Comparison of ENCODE assay signal across 8 cellular contexts in the genomic region with DNA sequence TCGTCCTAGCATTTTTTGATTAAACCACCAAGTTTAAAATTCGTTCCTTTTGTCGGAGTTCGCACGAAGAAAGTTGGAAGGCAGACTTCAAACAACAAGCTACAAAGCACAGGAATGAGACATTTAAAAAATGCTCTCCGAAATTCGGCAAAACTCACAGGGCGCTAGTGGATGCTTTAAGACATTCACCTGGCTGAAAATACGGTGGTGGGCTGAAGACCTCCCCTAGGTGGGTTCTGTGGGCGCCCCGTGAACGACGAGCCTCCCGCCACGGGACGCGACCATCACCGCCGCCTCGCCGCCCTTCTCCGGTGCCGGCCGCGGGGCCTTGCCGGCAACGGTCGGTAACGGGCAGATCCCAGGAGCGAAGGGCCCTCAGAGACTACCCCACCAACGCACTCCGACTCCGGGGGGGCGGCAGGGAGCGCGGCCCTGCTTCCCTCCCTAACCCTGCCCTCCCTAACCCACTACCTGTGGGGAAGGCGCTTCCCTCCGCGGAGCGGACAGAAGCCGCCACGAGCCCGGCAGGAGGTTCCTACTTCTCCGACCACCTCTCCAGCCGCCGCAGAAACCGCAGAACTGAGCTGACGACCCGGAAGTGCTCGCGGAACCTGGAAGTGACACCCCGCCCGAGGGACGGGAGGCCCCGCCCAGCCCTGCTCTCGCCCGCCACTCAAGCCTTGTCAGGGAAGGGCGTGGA. TPM values are rescaled to one million over a fixed set of nuclear protein-coding genes. Genes with fewer than 3 reads are reported as not detected.
DNase-seq lines count a peak whose midpoint lies in the region; ATAC-seq and TF ChIP-seq lines count a peak whose summit lies in the region.

A gene with protein sequence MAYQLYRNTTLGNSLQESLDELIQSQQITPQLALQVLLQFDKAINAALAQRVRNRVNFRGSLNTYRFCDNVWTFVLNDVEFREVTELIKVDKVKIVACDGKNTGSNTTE (minus strand): TSS at position 581 of the 700 bp plus-strand sequence. CDS start 5,238 bp downstream, outside the sequence.

- no peaks in the 10 kb centered on the region for H3K27me3 ChIP-seq in Caco-2 (replicated peaks; ENCODE audit: control insufficient read depth, insufficient read depth, low read length)
- no peaks in the 10 kb centered on the region for H3K27me3 ChIP-seq in HUES48 (ENCODE audit: control insufficient read depth, insufficient read depth, low read length)
- no peaks in the 10 kb centered on the region for H3K27me3 ChIP-seq in NT2/D1 (ENCODE audit: insufficient read depth, insufficient read length)
- H3K27me3 ChIP-seq in endocrine pancreas (ENCODE audit: control insufficient read depth, insufficient read depth, low read length): no peaks in the 10 kb centered on the region

- no peak within 1 kb of the TSS for H3K27ac Mint-ChIP-seq in Caco-2 (ENCODE audit: unreplicated experiment)
- peak within 1 kb of the TSS; percentile 88 for H3K27ac Mint-ChIP-seq in activated CD8-positive, alpha-beta memory T cell treated with anti-CD3 and anti-CD28 coated beads, Interleukin-2, amount 10 ng/mL, durations not matched to agents 7 days and 5 days
- peak within 1 kb of the TSS; percentile 87 for H3K27ac Mint-ChIP-seq in memory B cell

- H3K36me3 ChIP-seq in Caco-2 (ENCODE audit: control insufficient read depth, insufficient read depth, low read length) (peaks cover 2% of the 10 kb centered on the region; the same call in 1 of the 2 replicates), HUES48 (ENCODE audit: control insufficient read depth, insufficient read depth, low read length) (peaks cover 36% of the 10 kb centered on the region), NT2/D1 (ENCODE audit: insufficient read depth, insufficient read length, low read length) (peaks cover 49% of the 10 kb centered on the region), endocrine pancreas (ENCODE audit: control insufficient read depth, insufficient read depth, low read length) (no peaks in the 10 kb centered on the region)

- H3K9me3 ChIP-seq in Caco-2: peaks cover 3% of the 10 kb centered on the region
- no peaks in the 10 kb centered on the region for H3K9me3 ChIP-seq in HUES48 (ENCODE audit: control insufficient read depth, insufficient read depth, low read length)
- H3K9me3 ChIP-seq in NT2/D1 (ENCODE audit: insufficient read depth, low read length): no peaks in the 10 kb centered on the region; the same call in 1 of the 2 replicates
- H3K9me3 ChIP-seq in endocrine pancreas (ENCODE audit: control insufficient read depth, low read length): no peaks in the 10 kb centered on the region

- no peak for TF ChIP-seq CTCF in Caco-2 (IDR thresholded peaks at IDR 0.05; ENCODE audit: insufficient read depth in 1 of 2, low read depth in 1 of 2, low read length in 1 of 2, severe bottlenecking in 1 of 2, unreplicated experiment in 1 of 2)

- peaks cover 8% of the 10 kb centered on the region for H3K4me1 Mint-ChIP-seq in Caco-2 (ENCODE audit: low read depth, unreplicated experiment)
- H3K4me1 Mint-ChIP-seq in activated CD8-positive, alpha-beta memory T cell treated with anti-CD3 and anti-CD28 coated beads, Interleukin-2, amount 10 ng/mL, durations not matched to agents 7 days and 5 days: peaks cover 9% of the 10 kb centered on the region
- H3K4me1 Mint-ChIP-seq in memory B cell: peaks cover 6% of the 10 kb centered on the region

- H3K27me3 Mint-ChIP-seq in Caco-2 (ENCODE audit: insufficient read depth, unreplicated experiment): no peaks in the 10 kb centered on the region
- H3K27me3 Mint-ChIP-seq in activated CD8-positive, alpha-beta memory T cell treated with anti-CD3 and anti-CD28 coated beads, Interleukin-2, amount 10 ng/mL, durations not matched to agents 7 days and 5 days: no peaks in the 10 kb centered on the region
- H3K27me3 Mint-ChIP-seq in memory B cell: no peaks in the 10 kb centered on the region

- peaks cover 10% of the 10 kb centered on the region for H3K4me1 ChIP-seq in Caco-2
- H3K4me1 ChIP-seq in HUES48 (ENCODE audit: control insufficient read depth, insufficient read depth, low read length): peaks cover 8% of the 10 kb centered on the region; the same call in 1 of the 2 replicates
- H3K4me1 ChIP-seq in NT2/D1 (ENCODE audit: insufficient read depth, insufficient read length): no peaks in the 10 kb centered on the region
- H3K4me1 ChIP-seq in endocrine pancreas (ENCODE audit: control insufficient read depth, insufficient read depth, low read length): no peaks in the 10 kb centered on the region

- H3K4me3 Mint-ChIP-seq in Caco-2 (ENCODE audit: unreplicated experiment): no peak within 1 kb of the TSS
- peak within 1 kb of the TSS; percentile 90 for H3K4me3 Mint-ChIP-seq in activated CD8-positive, alpha-beta memory T cell treated with anti-CD3 and anti-CD28 coated beads, Interleukin-2, amount 10 ng/mL, durations not matched to agents 7 days and 5 days
- H3K4me3 Mint-ChIP-seq in memory B cell: peak within 1 kb of the TSS; percentile 86

- DNase-seq in Caco-2 (peak; percentile 94 to 95), NT2/D1 (ENCODE audit: low read depth, low spot score) (peak; percentile 93), memory B cell (ENCODE audit: low spot score in 2 of 2) (peak; percentile 84 to 85)
- peak; percentile 99 for DNase-seq in activated CD8-positive, alpha-beta memory T cell treated with anti-CD3 and anti-CD28 coated beads, Interleukin-2, amount 10 ng/mL, durations not matched to agents 7 days and 5 days
- DNase-seq in stimulated activated CD8-positive, alpha-beta memory T cell treated with anti-CD3 and anti-CD28 coated beads, Interleukin-12 subunit alpha, Interleukin-12 subunit beta, amount 100 ng/mL, for 1 hour (ENCODE audit: low read depth): peak; percentile 88

- POLR2A ChIA-PET in Caco-2 (lab: Charles Lee): interaction anchor here (0.6 to 1.0 kb wide), 8 partner anchors 8 to 936 kb away, joined by 3 to 13 read pairs (median 4); a partner anchor contains a TSS

- H3K36me3 Mint-ChIP-seq in Caco-2 (ENCODE audit: insufficient read depth, unreplicated experiment) (peaks cover 21% of the 10 kb centered on the region), memory B cell (peaks cover 11% of the 10 kb centered on the region)
- H3K36me3 Mint-ChIP-seq in activated CD8-positive, alpha-beta memory T cell treated with anti-CD3 and anti-CD28 coated beads, Interleukin-2, amount 10 ng/mL, durations not matched to agents 7 days and 5 days: peaks cover 15% of the 10 kb centered on the region

- ATAC-seq in GM21423 (IDR thresholded peaks at IDR 0.05; ENCODE audit: unreplicated experiment) (peak; percentile 99), memory B cell (ENCODE audit: low read depth) (peak; percentile 99)
- peak; percentile 100 for ATAC-seq in activated CD8-positive, alpha-beta memory T cell treated with anti-CD3 and anti-CD28 coated beads, Interleukin-2, amount 10 ng/mL, durations not matched to agents 7 days and 5 days

- CTCF ChIA-PET in Caco-2 (lab: Charles Lee): interaction anchor here (0.6 to 1.7 kb wide), 3 partner anchors 26 to 124 kb away, joined by 4 to 6 read pairs (median 5); no protein-coding TSS in a partner anchor
- CTCF ChIA-PET in activated CD8-positive, alpha-beta memory T cell treated with anti-CD3 and anti-CD28 coated beads, Interleukin-2, amount 10 ng/mL, durations not matched to agents 7 days and 5 days (lab: Charles Lee): interaction anchor here (0.6 to 2.1 kb wide), 10 partner anchors 10 to 124 kb away, joined by 3 to 8 read pairs (median 4); no protein-coding TSS in a partner anchor

- H3K9ac ChIP-seq in HUES48 (ENCODE audit: low read depth, low read length) (peak within 1 kb of the TSS; percentile 86), NT2/D1 (ENCODE audit: insufficient read length, low read depth) (peak within 1 kb of the TSS; percentile 93), endocrine pancreas (ENCODE audit: control insufficient read depth, insufficient read depth, low read length) (peak within 1 kb of the TSS; percentile 74)

- peak within 1 kb of the TSS; percentile 89 for H3K27ac ChIP-seq in HUES48 (ENCODE audit: low read depth, low read length)

- intact Hi-C loops in Caco-2 (cut with micrococcal nuclease; ENCODE audit: unreplicated experiment): no loop called here

- no peaks in the 10 kb centered on the region for H3K9me3 Mint-ChIP-seq in Caco-2 (ENCODE audit: unreplicated experiment)
- peaks cover 2% of the 10 kb centered on the region for H3K9me3 Mint-ChIP-seq in activated CD8-positive, alpha-beta memory T cell treated with anti-CD3 and anti-CD28 coated beads, Interleukin-2, amount 10 ng/mL, durations not matched to agents 7 days and 5 days (ENCODE audit: low read depth)
- no peaks in the 10 kb centered on the region for H3K9me3 Mint-ChIP-seq in memory B cell

- peak within 1 kb of the TSS; percentile 70 for H3K4me3 ChIP-seq in Caco-2 (ENCODE audit: low read depth, low read length)
- H3K4me3 ChIP-seq in HUES48 (ENCODE audit: low read depth, low read length): peak within 1 kb of the TSS; percentile 97
- peak within 1 kb of the TSS; percentile 87 for H3K4me3 ChIP-seq in NT2/D1 (ENCODE audit: insufficient read length, low read depth)
- H3K4me3 ChIP-seq in endocrine pancreas (ENCODE audit: control insufficient read depth, insufficient read depth, low read length): peak within 1 kb of the TSS; percentile 87

- no TSS peak for BruUV-seq in Caco-2 (replicated peaks; lab: Mats Ljungman, UMichigan)

RNA-seq across cellular contexts. Expression of the gene that starts here (rescaled TPM):
- 147 and 153 TPM in 2 replicates for total RNA-seq in Caco-2 (2022)
- 100 to 1,000 TPM; 105 to 144 TPM for total RNA-seq in activated CD8-positive, alpha-beta memory T cell treated with anti-CD3 and anti-CD28 coated beads, Interleukin-2, amount 10 ng/mL, durations not matched to agents 7 days and 5 days

Comparison
In these comparisons a context has a peak if more than half of its experiments do, and no peak if none do; other contexts are left out.
1. Peak in every context shown above with its lines: DNase-seq, ATAC-seq, H3K4me3 ChIP-seq and H3K27ac ChIP-seq.